In genomic region chr6:38567436-38567835, GRCh38 we compare ENCODE assay signal across 8 cellular contexts.
DNase-seq lines count a peak whose midpoint lies in the region; ATAC-seq, FAIRE-seq and TF ChIP-seq lines count a peak whose summit lies in the region.

No MANE protein-coding gene starts in this region.

- H3K27ac ChIP-seq in K562 (ENCODE audit: extremely low read depth, low read depth, low read length) (no peak overlapping the region), Karpas-422 (ENCODE audit: low read length) (no peak overlapping the region)

- POLR2A ChIA-PET in K562 (lab: Yijun Ruan, JAX), result interaction anchor here (0.6 to 1.3 kb wide), 4 partner anchors 8 to 26 kb away, joined by 3 to 4 read pairs (median 3); no protein-coding TSS in a partner anchor

- H3K4me2 ChIP-seq in K562 (ENCODE audit: insufficient read depth, low read length) (no peak overlapping the region), Karpas-422 (ENCODE audit: low read depth, low read length, poor library complexity, severe bottlenecking) (no peak overlapping the region)

- H3K9me2 ChIP-seq in Karpas-422 (replicated peaks; ENCODE audit: insufficient read depth, low read length), result no peaks in the 10 kb centered on the region

- H3K9me3 ChIP-seq in K562 (replicated peaks; ENCODE audit: control insufficient read depth, insufficient read depth, low read depth, low read length), result no peaks in the 10 kb centered on the region
- H3K9me3 ChIP-seq in Karpas-422 (ENCODE audit: low read length), result no peaks in the 10 kb centered on the region

- no peak overlapping the region for H3K9ac ChIP-seq in K562 (ENCODE audit: insufficient read depth in 1 of 2, low read depth in 2 of 2, low read length in 2 of 2)
- H3K9ac ChIP-seq in Karpas-422 (ENCODE audit: low read length), result no peak overlapping the region

- TF ChIP-seq RAD21 in K562 (CRISPR knock-in tag; conservative IDR thresholded peaks at IDR 0.05 in 1 of 2, IDR thresholded peaks at IDR 0.05 in 1 of 2), result no peak

- no peak overlapping the region for H3K4me3 ChIP-seq in K562
- H3K4me3 ChIP-seq in Karpas-422 (ENCODE audit: low read length), result no peak overlapping the region

- FAIRE-seq in K562 (lab: Jason Lieb, UNC), result no peak

- 2% methylated on average over 5 of the region's 5 CpGs for WGBS in K562 (ENCODE audit: insufficient coverage, low coverage, missing lambda C conversion rate)

- H2AFZ ChIP-seq in K562 (ENCODE audit: low read depth, low read length) (no peak overlapping the region), Karpas-422 (ENCODE audit: low read length) (no peak overlapping the region)

- peaks cover 0 to 7% of the 10 kb centered on the region in 2 experiments; a peak in 1 of 5 replicates for H3K27me3 ChIP-seq in K562 (ENCODE audit: control insufficient read depth in 2 of 2, insufficient read depth in 2 of 2, low read length in 2 of 2)
- H3K27me3 ChIP-seq in Karpas-422 (ENCODE audit: low read length), result no peaks in the 10 kb centered on the region

- intact Hi-C loops in K562 (cut with micrococcal nuclease), result no loop called here
- intact Hi-C loops in left colon (cut with DNase I, micrococcal nuclease), result no loop called here

- in situ Hi-C loops in K562 (cut with MboI), result no loop called here

- TF ChIP-seq CTCF in AG09319 (IDR thresholded peaks at IDR 0.05; ENCODE audit: low read depth, low read length) (no peak), K562 (IDR thresholded peaks at IDR 0.05 in 2 of 3, conservative IDR thresholded peaks at IDR 0.05 in 1 of 3; ENCODE audit: insufficient read depth in 2 of 3, low read depth in 1 of 3, low read length in 3 of 3) (no peak)

- no peak for TF ChIP-seq EP300 in K562 (IDR thresholded peaks at IDR 0.05; ENCODE audit: low read length)

- H3K9me1 ChIP-seq in K562 (ENCODE audit: control insufficient read depth, insufficient read depth, low read length), result no peaks in the 10 kb centered on the region

- H3K4me1 ChIP-seq in K562 (replicated peaks in 1 of 2; ENCODE audit: control insufficient read depth in 2 of 2, insufficient read depth in 2 of 2, low read length in 2 of 2), result no peaks in the 10 kb centered on the region
- H3K4me1 ChIP-seq in Karpas-422 (ENCODE audit: low read length), result no peaks in the 10 kb centered on the region

- peak; percentile 80 for DNase-seq in AG09319 (ENCODE audit: extremely low read depth, low read depth)
- peak; percentile 8 for DNase-seq in NCI-H1048 (lab: John Stamatoyannopoulos, UW)
- DNase-seq in K562 (ENCODE audit: extremely low read depth in 1 of 4, low spot score in 3 of 4), result peak in 1 of 4 experiments; percentile 17
- DNase-seq in left colon, result peak; percentile 33 to 37
- no peak for DNase-seq in NCI-H774 (lab: John Stamatoyannopoulos, UW)
- no peak for DNase-seq in hippocampal formation (lab: John Stamatoyannopoulos, UW)
- no peak for DNase-seq in Karpas-422

- no peak for TF ChIP-seq POLR2A in K562 (conservative IDR thresholded peaks at IDR 0.05)

- H4K20me1 ChIP-seq in K562 (replicated peaks; ENCODE audit: control insufficient read depth, insufficient read depth, low read length), result no peaks in the 10 kb centered on the region
- H4K20me1 ChIP-seq in Karpas-422 (ENCODE audit: insufficient read depth, low read depth, low read length), result 0 out of 2 replicates have a peak, but pooled peaks cover 13% of the 10 kb centered on the region

- H3K36me3 ChIP-seq in K562 (ENCODE audit: control insufficient read depth, insufficient read depth, low read length) (no peaks in the 10 kb centered on the region), Karpas-422 (ENCODE audit: insufficient read depth, low read length) (no peaks in the 10 kb centered on the region)

- ATAC-seq in K562 (no peak), left colon (no peak), GM19324 (IDR thresholded peaks at IDR 0.05; ENCODE audit: low FRiP score, unreplicated experiment) (no peak)

- no peaks in the 10 kb centered on the region for H3K79me2 ChIP-seq in K562 (ENCODE audit: control insufficient read depth, insufficient read depth, low read length)
- no peaks in the 10 kb centered on the region for H3K79me2 ChIP-seq in Karpas-422 (ENCODE audit: low read length)

- no TSS peak for BruUV-seq in K562 (replicated peaks; lab: Mats Ljungman, UMichigan)

- CTCF ChIA-PET in K562 (lab: Yijun Ruan, JAX; ENCODE audit: low intra/inter-chr PET ratio), result no interaction called here

TF ChIP-seq in K562, 482 proteins besides CTCF, POLR2A, EP300 and RAD21:
- peak; percentile 80 for TF ChIP-seq NFIC (IDR thresholded peaks at IDR 0.05)
- TF ChIP-seq ATF6 (CRISPR knock-in tag; IDR thresholded peaks at IDR 0.05), result no peak

Comparison
In these comparisons a context has a peak if more than half of its experiments do, and no peak if none do; other contexts are left out.
1. DNase-seq: peak in AG09319 (single experiment), NCI-H1048 (single experiment) and left colon (2 of 2); none in NCI-H774 (single experiment), hippocampal formation (0 of 2) and Karpas-422 (single experiment).